In genomic region chr14:70600382-70601157, GRCh38 we compare ENCODE assay signal across 8 cellular contexts.
DNase-seq lines count a peak whose midpoint lies in the region; ATAC-seq and TF ChIP-seq lines count a peak whose summit lies in the region.

Gene MED6 (minus strand): TSS chr14:70600655. CDS start chr14:70600637, 18 bp downstream.

- ATAC-seq in GM18909 (IDR thresholded peaks at IDR 0.05; ENCODE audit: poor library complexity, unreplicated experiment) (peak; percentile 95), HG03196 (IDR thresholded peaks at IDR 0.05; ENCODE audit: unreplicated experiment) (peak; percentile 90)

- POLR2A ChIA-PET in AG04449 (lab: Yijun Ruan, JAX), result interaction anchor here (0.8 kb wide), 1 partner anchor 84 kb away, joined by 3 read pairs; no protein-coding TSS in a partner anchor

- DNase-seq in AG04449 (ENCODE audit: low read depth, low spot score) (peak; percentile 54), NCI-H446 (lab: John Stamatoyannopoulos, UW) (peak; percentile 80 to 94), cardiac fibroblast (ENCODE audit: low read depth in 2 of 2) (peak; percentile 93), inferior parietal cortex (ENCODE audit: extremely low spot score) (peak; percentile 97), smooth muscle cell of the brain vasculature (ENCODE audit: low read depth, low spot score) (peak; percentile 83)
- peak; percentile 79 to 90 (median 83) for DNase-seq in activated CD4-positive, CD25-positive, alpha-beta regulatory T cell (lab: John Stamatoyannopoulos, UW)

- TF ChIP-seq CTCF in AG04449 (IDR thresholded peaks at IDR 0.05; ENCODE audit: insufficient read depth, low read length, missing control alignments) (no peak), cardiac fibroblast (IDR thresholded peaks at IDR 0.05; ENCODE audit: low read depth, low read length) (no peak)

- H3K4me3 ChIP-seq in AG04449 (ENCODE audit: low read depth, low read length) (peak within 1 kb of the TSS; percentile 94), cardiac fibroblast (replicated peaks in 1 of 2; ENCODE audit: low read depth in 2 of 2, low read length in 2 of 2) (peak within 1 kb of the TSS; percentile 61 to 90)

- CTCF ChIA-PET in AG04449 (lab: Yijun Ruan, JAX), result interaction anchor here (0.9 to 2.6 kb wide), 3 partner anchors 111 to 217 kb away, joined by 3 to 7 read pairs (median 4); no protein-coding TSS in a partner anchor

Comparison
In these comparisons a context has a peak if more than half of its experiments do, and no peak if none do; other contexts are left out.
1. Peak in every context shown above with its lines: DNase-seq, ATAC-seq and H3K4me3 ChIP-seq.